Comparison of ENCODE assay signal across 18 cellular contexts in genomic region chr19:11555246-11555645, GRCh38. TPM values are rescaled to one million over a fixed set of nuclear protein-coding genes. Genes with fewer than 3 reads are reported as not detected.
DNase-seq lines count a peak whose midpoint lies in the region; ATAC-seq and TF ChIP-seq lines count a peak whose summit lies in the region.
"Had no signal": no experiment of that assay in that cellular context is flagged by ENCODE, and none has a peak within 500 bp of the region (broad histone marks: within the 10 kb centered on the region; RNA-seq: fewer than 3 reads in every experiment).

No MANE protein-coding gene starts in this region.

- no peak overlapping the region for H3K27ac Mint-ChIP-seq in CD4-positive, alpha-beta T cell
- H3K27ac Mint-ChIP-seq in activated naive CD8-positive, alpha-beta T cell, result peak overlapping the region; percentile 68
- H3K27ac Mint-ChIP-seq in nephron progenitor cell, result no peak overlapping the region
- H3K27ac Mint-ChIP-seq: activated T-cell treated with anti-CD3 and anti-CD28 coated beads, Interleukin-2, amount 50 U/mL, for 72 hours; GM23338 had no signal

- CTCF ChIA-PET in CD4-positive, alpha-beta T cell (lab: Charles Lee), result no interaction called here

- no peaks in the 10 kb centered on the region for H3K9me3 ChIP-seq in CD4-positive, alpha-beta T cell (ENCODE audit: control insufficient read depth, low read length)
- no peaks in the 10 kb centered on the region for H3K9me3 ChIP-seq in breast epithelium
- H3K9me3 ChIP-seq: thoracic aorta had no signal

- ATAC-seq in CD4-positive, alpha-beta T cell (ENCODE audit: poor library complexity), result no peak
- ATAC-seq: activated T-cell treated with anti-CD3 and anti-CD28 coated beads, Interleukin-2, amount 50 U/mL, for 72 hours; GM23338 had no signal

- peak; percentile 44 for DNase-seq in Ammon's horn (ENCODE audit: low spot score)
- no peak for DNase-seq in CD4-positive, alpha-beta T cell
- no peak for DNase-seq in nephron progenitor cell
- DNase-seq in NAMALWA (ENCODE audit: low spot score), result no peak
- no peak for DNase-seq in breast epithelium (ENCODE audit: low spot score in 2 of 2)
- DNase-seq in NCI-H82 (lab: John Stamatoyannopoulos, UW), result no peak
- DNase-seq: activated CD4-positive, alpha-beta T cell treated with anti-CD3 and anti-CD28 coated beads, Interleukin-2, amount 50 U/mL, for 48 hours; activated T-cell treated with anti-CD3 and anti-CD28 coated beads, Interleukin-2, amount 50 U/mL, for 72 hours; central memory CD4-positive, alpha-beta T cell; EL; erythroblast; Karpas-422; kidney glomerular epithelial cell; NCI-H1092 treated with DMSO at 0.1 percent for 48 hours; NCI-H526 had no signal

- peaks cover 36% of the 10 kb centered on the region for H3K36me3 Mint-ChIP-seq in CD4-positive, alpha-beta T cell (ENCODE audit: low read depth)
- H3K36me3 Mint-ChIP-seq in activated naive CD8-positive, alpha-beta T cell, result peaks cover 2% of the 10 kb centered on the region
- peaks cover 12% of the 10 kb centered on the region for H3K36me3 Mint-ChIP-seq in nephron progenitor cell (ENCODE audit: low read depth)

- H3K4me1 ChIP-seq in breast epithelium, result peaks cover 3 to 15% of the 10 kb centered on the region in 2 donors

- H3K4me3 Mint-ChIP-seq in CD4-positive, alpha-beta T cell, result peak overlapping the region; percentile 70
- H3K4me3 Mint-ChIP-seq in activated naive CD8-positive, alpha-beta T cell, result no peak overlapping the region
- peak overlapping the region; percentile 18 for H3K4me3 Mint-ChIP-seq in nephron progenitor cell
- H3K4me3 Mint-ChIP-seq: activated T-cell treated with anti-CD3 and anti-CD28 coated beads, Interleukin-2, amount 50 U/mL, for 72 hours; GM23338 had no signal

- no peak for TF ChIP-seq POLR2A in breast epithelium (IDR thresholded peaks at IDR 0.05)

- POLR2A ChIA-PET in CD4-positive, alpha-beta T cell (lab: Charles Lee), result interaction anchor here (0.6 kb wide), 1 partner anchor 260 kb away, joined by 3 read pairs; no protein-coding TSS in a partner anchor

- H3K27ac ChIP-seq in CD4-positive, alpha-beta T cell (ENCODE audit: low read depth, low read length), result no peak overlapping the region
- H3K27ac ChIP-seq in breast epithelium, result no peak overlapping the region
- H3K27ac ChIP-seq: thoracic aorta had no signal

- intact Hi-C loops in CD4-positive, alpha-beta T cell (cut with DNase I, micrococcal nuclease), result no loop called here
- intact Hi-C loops in breast epithelium (cut with DNase I; ENCODE audit: low total_unique reads), result no loop called here

- no peaks in the 10 kb centered on the region for H3K36me3 ChIP-seq in breast epithelium

- H3K4me1 Mint-ChIP-seq in CD4-positive, alpha-beta T cell (ENCODE audit: low read depth), result peaks cover 37% of the 10 kb centered on the region
- H3K4me1 Mint-ChIP-seq in activated naive CD8-positive, alpha-beta T cell (ENCODE audit: low read depth), result peaks cover 32% of the 10 kb centered on the region
- H3K4me1 Mint-ChIP-seq in nephron progenitor cell, result peaks cover 28% of the 10 kb centered on the region

- H3K4me3 ChIP-seq in breast epithelium, result no peak overlapping the region
- H3K4me3 ChIP-seq: GM23338, thoracic aorta had no signal

- H3K27me3 ChIP-seq in CD4-positive, alpha-beta T cell (ENCODE audit: control insufficient read depth, insufficient read depth, low read length), result no peaks in the 10 kb centered on the region
- no peaks in the 10 kb centered on the region for H3K27me3 ChIP-seq in breast epithelium

- no peaks in the 10 kb centered on the region for H3K9me3 Mint-ChIP-seq in CD4-positive, alpha-beta T cell
- H3K9me3 Mint-ChIP-seq in activated naive CD8-positive, alpha-beta T cell (ENCODE audit: low read depth), result no peaks in the 10 kb centered on the region
- H3K9me3 Mint-ChIP-seq in nephron progenitor cell, result no peaks in the 10 kb centered on the region
- H3K9me3 Mint-ChIP-seq: activated T-cell treated with anti-CD3 and anti-CD28 coated beads, Interleukin-2, amount 50 U/mL, for 72 hours; GM23338 had no signal

- no peak for TF ChIP-seq CTCF in CD4-positive, alpha-beta T cell (IDR thresholded peaks at IDR 0.05)
- TF ChIP-seq CTCF in nephron progenitor cell (IDR thresholded peaks at IDR 0.05) (no peak), breast epithelium (IDR thresholded peaks at IDR 0.05) (no peak)

- H3K27me3 Mint-ChIP-seq in CD4-positive, alpha-beta T cell, result no peaks in the 10 kb centered on the region
- no peaks in the 10 kb centered on the region for H3K27me3 Mint-ChIP-seq in activated naive CD8-positive, alpha-beta T cell
- peaks cover 7% of the 10 kb centered on the region for H3K27me3 Mint-ChIP-seq in nephron progenitor cell (ENCODE audit: low read depth, poor library complexity)

RNA-seq across cellular contexts. Expression of gene ELOF1, which starts 3.8 kb away (rescaled TPM):
- total RNA-seq in CD4-positive, alpha-beta T cell, result 10 to 100 TPM; 31.8 to 33.2 TPM
- total RNA-seq in breast epithelium, result 10 to 100 TPM; 31.7 to 38.0 (median 37.3) TPM

RNA-seq across cellular contexts. Expression of gene CNN1, which starts 16.6 kb away (rescaled TPM):
- not detected for total RNA-seq in CD4-positive, alpha-beta T cell
- 100 to 1,000 TPM in 1 of 3 donors, 10 to 100 TPM in 1, 1 to 10 TPM in 1; 2.2 to 106 (median 74.3) TPM for total RNA-seq in breast epithelium
- total RNA-seq: activated T-cell treated with anti-CD3 and anti-CD28 coated beads, Interleukin-2, amount 50 U/mL, for 72 hours had no signal

RNA-seq across cellular contexts. Expression of gene ACP5, which starts 22.2 kb away (rescaled TPM):
- 10 to 100 TPM; 13.4 to 15.3 TPM for total RNA-seq in CD4-positive, alpha-beta T cell
- 100 to 1,000 TPM in 1 of 3 donors, 10 to 100 TPM in 2; 33.4 to 101 (median 92.8) TPM for total RNA-seq in breast epithelium

RNA-seq across cellular contexts. Expression of gene ECSIT, which starts 26.3 kb away (rescaled TPM):
- 10 to 100 TPM; 27.2 to 27.4 TPM for total RNA-seq in CD4-positive, alpha-beta T cell
- total RNA-seq in breast epithelium, result 10 to 100 TPM; 37.0 to 56.0 (median 53.6) TPM

RNA-seq across cellular contexts. Expression of gene ZNF627, which starts 42.0 kb away (rescaled TPM):
- total RNA-seq in CD4-positive, alpha-beta T cell, result 10 to 100 TPM; 11.7 to 12.7 TPM
- total RNA-seq in breast epithelium, result 10 to 100 TPM in 2 of 3 donors, 1 to 10 TPM in 1; 8.5 to 35.4 (median 23.3) TPM
